Comparison of ENCODE assay signal across 9 cellular contexts in genomic region chr1:2208309-2209239, GRCh38. TPM values are rescaled to one million over a fixed set of nuclear protein-coding genes. Genes with fewer than 3 reads are reported as not detected.
DNase-seq lines count a peak whose midpoint lies in the region; ATAC-seq and TF ChIP-seq lines count a peak whose summit lies in the region.
"Had no signal": no experiment of that assay in that cellular context is flagged by ENCODE, and none has a peak within 500 bp of the region (broad histone marks: within the 10 kb centered on the region; RNA-seq: fewer than 3 reads in every experiment).

No MANE protein-coding gene starts in this region.

- H3K4me3 Mint-ChIP-seq in HFFc6: peak overlapping the region; percentile 52; the same call in 1 of the 2 replicates
- H3K4me3 Mint-ChIP-seq in MCF 10A (ENCODE audit: unreplicated experiment): peak overlapping the region; percentile 41
- no peak overlapping the region for H3K4me3 Mint-ChIP-seq in activated naive CD4-positive, alpha-beta T cell treated with anti-CD3 and anti-CD28 coated beads, Interleukin-2, amount 10 ng/mL, durations not matched to agents 7 days and 5 days
- H3K4me3 Mint-ChIP-seq in stimulated activated naive B cell treated with anti-CD40 and anti-IgM and Interleukin-4, amounts not matched to agents 10 μg/mL and 1 μg/mL and 100 μg/mL, for 72 hours: no peak overlapping the region

- CTCF ChIA-PET in MCF 10A (lab: Yijun Ruan, JAX): interaction anchor here (0.6 to 5.0 kb wide), 5 partner anchors 13 to 299 kb away, joined by 3 to 27 read pairs (median 4); partner anchors contain the start of gene FAAP20
- CTCF ChIA-PET in activated naive CD4-positive, alpha-beta T cell treated with anti-CD3 and anti-CD28 coated beads, Interleukin-2, amount 10 ng/mL, durations not matched to agents 7 days and 5 days (lab: Charles Lee): interaction anchor here (1.0 to 1.2 kb wide), 3 partner anchors 13 to 174 kb away, joined by 3 to 4 read pairs (median 3); no protein-coding TSS in a partner anchor

- H3K9me3 Mint-ChIP-seq in HFFc6 (no peaks in the 10 kb centered on the region), MCF 10A (ENCODE audit: unreplicated experiment) (no peaks in the 10 kb centered on the region)
- H3K9me3 Mint-ChIP-seq in activated naive CD4-positive, alpha-beta T cell treated with anti-CD3 and anti-CD28 coated beads, Interleukin-2, amount 10 ng/mL, durations not matched to agents 7 days and 5 days: no peaks in the 10 kb centered on the region
- H3K9me3 Mint-ChIP-seq in stimulated activated naive B cell treated with anti-CD40 and anti-IgM and Interleukin-4, amounts not matched to agents 10 μg/mL and 1 μg/mL and 100 μg/mL, for 72 hours: no peaks in the 10 kb centered on the region

- H3K27me3 Mint-ChIP-seq in HFFc6 (ENCODE audit: insufficient read depth) (no peaks in the 10 kb centered on the region; the same call in 1 of the 2 replicates), MCF 10A (ENCODE audit: insufficient read depth, unreplicated experiment) (no peaks in the 10 kb centered on the region)
- peaks cover 33% of the 10 kb centered on the region for H3K27me3 Mint-ChIP-seq in activated naive CD4-positive, alpha-beta T cell treated with anti-CD3 and anti-CD28 coated beads, Interleukin-2, amount 10 ng/mL, durations not matched to agents 7 days and 5 days
- no peaks in the 10 kb centered on the region for H3K27me3 Mint-ChIP-seq in stimulated activated naive B cell treated with anti-CD40 and anti-IgM and Interleukin-4, amounts not matched to agents 10 μg/mL and 1 μg/mL and 100 μg/mL, for 72 hours

- 71 to 75% methylated on average over 19 to 23 of the region's 24 CpGs for WGBS in testis, 2 donors

- H3K4me3 ChIP-seq in testis: no peak overlapping the region

- H3K27me3 ChIP-seq in layer of hippocampus (ENCODE audit: control insufficient read depth, insufficient read depth, low read length) (no peaks in the 10 kb centered on the region), testis (no peaks in the 10 kb centered on the region)

- H3K4me1 ChIP-seq in testis: peaks cover 60% of the 10 kb centered on the region

- peak overlapping the region; percentile 87 for H3K27ac Mint-ChIP-seq in HFFc6
- H3K27ac Mint-ChIP-seq in MCF 10A (ENCODE audit: low read depth, unreplicated experiment): no peak overlapping the region
- H3K27ac Mint-ChIP-seq in activated naive CD4-positive, alpha-beta T cell treated with anti-CD3 and anti-CD28 coated beads, Interleukin-2, amount 10 ng/mL, durations not matched to agents 7 days and 5 days: no peak overlapping the region
- H3K27ac Mint-ChIP-seq in stimulated activated naive B cell treated with anti-CD40 and anti-IgM and Interleukin-4, amounts not matched to agents 10 μg/mL and 1 μg/mL and 100 μg/mL, for 72 hours: no peak overlapping the region

- H3K36me3 ChIP-seq in testis (ENCODE audit: low read depth, missing control alignments): no peaks in the 10 kb centered on the region

- no TSS peak for BruUV-seq in MCF 10A (replicated peaks; lab: Mats Ljungman, UMichigan)

- no peak for ATAC-seq in HG03457 (IDR thresholded peaks at IDR 0.05; ENCODE audit: unreplicated experiment)
- ATAC-seq in stimulated activated naive B cell treated with anti-CD40 and anti-IgM and Interleukin-4, amounts not matched to agents 10 μg/mL and 1 μg/mL and 100 μg/mL, for 72 hours (replicated peaks): no peak

- intact Hi-C loops in MCF 10A (cut with micrococcal nuclease): no loop called here
- intact Hi-C loops in testis (cut with DNase I; ENCODE audit: low total_unique reads): loop anchor here (10.0 kb wide), 1 partner anchor 106 kb away; no protein-coding TSS in a partner anchor

- POLR2A ChIA-PET in MCF 10A (lab: Yijun Ruan, JAX): interaction anchor here (0.7 to 2.8 kb wide), 5 partner anchors 15 to 183 kb away, joined by 3 to 23 read pairs (median 8); partner anchors contain the start of genes MORN1 and RER1

- DNase-seq in HFFc6 (peak; percentile 91), MCF 10A (ENCODE audit: unreplicated experiment) (peak; percentile 96), testis (no peak), NCI-H128 (lab: John Stamatoyannopoulos, UW; ENCODE audit: unreplicated experiment) (no peak)
- DNase-seq in activated naive CD4-positive, alpha-beta T cell treated with anti-CD3 and anti-CD28 coated beads, Interleukin-2, amount 10 ng/mL, durations not matched to agents 7 days and 5 days: no peak
- no peak for DNase-seq in stimulated activated naive B cell treated with anti-CD40 and anti-IgM and Interleukin-4, amounts not matched to agents 10 μg/mL and 1 μg/mL and 100 μg/mL, for 72 hours
- DNase-seq: NCI-H2081 had no signal

- H3K27ac ChIP-seq in layer of hippocampus (ENCODE audit: low read depth, low read length): peak overlapping the region; percentile 75
- peak overlapping the region; percentile 84 to 94 for H3K27ac ChIP-seq in testis

- no peak for TF ChIP-seq POLR2A in testis (IDR thresholded peaks at IDR 0.05)

- H3K9me3 ChIP-seq in testis: no peaks in the 10 kb centered on the region

- H3K36me3 Mint-ChIP-seq in HFFc6 (ENCODE audit: low read depth) (no peaks in the 10 kb centered on the region), MCF 10A (ENCODE audit: insufficient read depth, unreplicated experiment) (peaks cover 6% of the 10 kb centered on the region)
- H3K36me3 Mint-ChIP-seq in activated naive CD4-positive, alpha-beta T cell treated with anti-CD3 and anti-CD28 coated beads, Interleukin-2, amount 10 ng/mL, durations not matched to agents 7 days and 5 days: no peaks in the 10 kb centered on the region
- no peaks in the 10 kb centered on the region for H3K36me3 Mint-ChIP-seq in stimulated activated naive B cell treated with anti-CD40 and anti-IgM and Interleukin-4, amounts not matched to agents 10 μg/mL and 1 μg/mL and 100 μg/mL, for 72 hours

- peak; percentile 26; the same call in 1 of the 2 replicates for TF ChIP-seq CTCF in HFFc6 (IDR thresholded peaks at IDR 0.05)
- TF ChIP-seq CTCF in MCF 10A (IDR thresholded peaks at IDR 0.05; ENCODE audit: unreplicated experiment): no peak
- no peak for TF ChIP-seq CTCF in testis (IDR thresholded peaks at IDR 0.05)

- H3K4me1 Mint-ChIP-seq in HFFc6 (ENCODE audit: low read depth) (peaks cover 28% of the 10 kb centered on the region), MCF 10A (ENCODE audit: insufficient read depth, unreplicated experiment) (peaks cover 26% of the 10 kb centered on the region)
- peaks cover 21% of the 10 kb centered on the region for H3K4me1 Mint-ChIP-seq in activated naive CD4-positive, alpha-beta T cell treated with anti-CD3 and anti-CD28 coated beads, Interleukin-2, amount 10 ng/mL, durations not matched to agents 7 days and 5 days
- H3K4me1 Mint-ChIP-seq in stimulated activated naive B cell treated with anti-CD40 and anti-IgM and Interleukin-4, amounts not matched to agents 10 μg/mL and 1 μg/mL and 100 μg/mL, for 72 hours: peaks cover 6 to 18% of the 10 kb centered on the region in 2 donors

RNA-seq across cellular contexts. Expression of gene FAAP20, which starts 14.0 kb away (rescaled TPM):
- total RNA-seq in HFFc6 (2021; fragmentation: NEBNext Ultra II Directional; extraction: Animal tissue kit (Norgen Biotek cat#: 25700)): 10 to 100 TPM; 75.3 to 97.4 (median 82.7) TPM
- 75.9 and 88.8 TPM in 2 replicates for total RNA-seq in MCF 10A (2022)
- total RNA-seq in testis: 10 to 100 TPM; 65.5 to 72.0 TPM
- polyA plus RNA-seq in testis (ENCODE audit: insufficient read depth, low read depth, low replicate concordance): 72.6 TPM

RNA-seq across cellular contexts. Expression of gene SKI, which starts 19.5 kb away (rescaled TPM):
- total RNA-seq in HFFc6 (2021; fragmentation: NEBNext Ultra II Directional; extraction: Animal tissue kit (Norgen Biotek cat#: 25700)): 10 to 100 TPM; 63.7 to 76.6 (median 66.1) TPM
- total RNA-seq in MCF 10A (2022) (42.7 and 53.7 TPM in 2 replicates), testis (10 to 100 TPM; 85.7 to 87.1 TPM)
- 40.2 TPM for polyA plus RNA-seq in testis (ENCODE audit: insufficient read depth, low read depth, low replicate concordance)

Comparison
In these comparisons a context has a peak if more than half of its experiments do, and no peak if none do; other contexts are left out.
1. DNase-seq: peak in HFFc6 (single experiment) and MCF 10A (single experiment); none in testis (single experiment), activated naive CD4-positive, alpha-beta T cell treated with anti-CD3 and anti-CD28 coated beads, Interleukin-2, amount 10 ng/mL, durations not matched to agents 7 days and 5 days (single experiment), stimulated activated naive B cell treated with anti-CD40 and anti-IgM and Interleukin-4, amounts not matched to agents 10 μg/mL and 1 μg/mL and 100 μg/mL, for 72 hours (single experiment) and NCI-H128 (single experiment).
2. H3K4me3 Mint-ChIP-seq: peak in HFFc6 (single experiment) and MCF 10A (single experiment); none in activated naive CD4-positive, alpha-beta T cell treated with anti-CD3 and anti-CD28 coated beads, Interleukin-2, amount 10 ng/mL, durations not matched to agents 7 days and 5 days (single experiment) and stimulated activated naive B cell treated with anti-CD40 and anti-IgM and Interleukin-4, amounts not matched to agents 10 μg/mL and 1 μg/mL and 100 μg/mL, for 72 hours (0 of 2).